In the genomic region with DNA sequence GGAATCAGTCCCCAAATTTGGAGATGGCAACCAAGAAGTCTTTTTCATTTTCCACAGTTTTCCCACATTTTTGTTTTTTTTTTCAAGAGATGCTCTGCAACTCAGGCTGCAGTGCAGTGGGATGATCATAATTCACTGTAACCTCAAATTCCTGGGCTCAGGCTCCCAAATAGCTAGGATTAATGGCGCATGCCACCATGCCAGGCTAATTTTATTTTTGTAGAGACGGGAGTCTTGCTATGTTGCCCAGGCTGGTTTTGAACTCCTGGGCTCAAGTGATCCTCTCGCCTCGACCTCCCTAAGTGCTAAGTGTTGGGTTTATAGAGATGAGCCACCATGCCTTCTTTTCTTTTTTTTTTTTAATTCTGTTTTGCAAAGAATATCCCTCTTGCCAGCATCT, we compare ENCODE assay signal across 12 cellular contexts. TPM values are rescaled to one million over a fixed set of nuclear protein-coding genes. Genes with fewer than 3 reads are reported as not detected.
DNase-seq lines count a peak whose midpoint lies in the region; ATAC-seq and TF ChIP-seq lines count a peak whose summit lies in the region.
"Had no signal": no experiment of that assay in that cellular context is flagged by ENCODE, and none has a peak within 500 bp of the region (broad histone marks: within the 10 kb centered on the region; RNA-seq: fewer than 3 reads in every experiment).

No MANE protein-coding gene starts in this region.

- no peak overlapping the region for H3K4me3 ChIP-seq in OCI-LY3 (ENCODE audit: low read length)
- no peak overlapping the region for H3K4me3 ChIP-seq in colonic mucosa
- H3K4me3 ChIP-seq in sigmoid colon = no peak overlapping the region
- H3K4me3 ChIP-seq in GM23248 = no peak overlapping the region

- H3K9me3 Mint-ChIP-seq in CD4-positive, alpha-beta T cell = no peaks in the 10 kb centered on the region

- H3K27me3 Mint-ChIP-seq in CD4-positive, alpha-beta T cell = no peaks in the 10 kb centered on the region

- WGBS in sigmoid colon, 2 donors = 92 to 96% methylated on average over 4 of the region's 4 CpGs
- WGBS in GM23248 (ENCODE audit: low coverage in 1 of 2, low lambda C conversion rate in 2 of 2, missing lambda C conversion rate in 2 of 2), 2 experiments = 97 to 98% methylated on average over 4 of the region's 4 CpGs

- H3K36me3 ChIP-seq in OCI-LY3 (replicated peaks; ENCODE audit: low read depth, low read length) (no peaks in the 10 kb centered on the region), colonic mucosa (no peaks in the 10 kb centered on the region), sigmoid colon (no peaks in the 10 kb centered on the region), GM23248 (ENCODE audit: low read depth) (no peaks in the 10 kb centered on the region)

- TF ChIP-seq POLR2A in sigmoid colon (IDR thresholded peaks at IDR 0.05) = no peak

- DNase-seq in CD4-positive, alpha-beta T cell = no peak
- DNase-seq in colonic mucosa (no peak), sigmoid colon (no peak), GM23248 (no peak), AG08395 (ENCODE audit: low spot score) (no peak), NCI-H1417 treated with DMSO at 0.1 percent for 48 hours (lab: John Stamatoyannopoulos, UW) (no peak)
- DNase-seq in activated T-cell treated with anti-CD3 and anti-CD28 coated beads, Interleukin-2, amount 50 U/mL, for 1 hour = no peak
- DNase-seq: DMS 273 treated with DMSO at 0.1 percent for 48 hours; NCI-H1105; SHP77 treated with DMSO at 0.1 percent for 48 hours; stimulated activated naive CD4-positive, alpha-beta T cell had no signal

- H3K27ac ChIP-seq in CD4-positive, alpha-beta T cell (ENCODE audit: low read depth, low read length) = no peak overlapping the region
- peak overlapping the region; percentile 78 for H3K27ac ChIP-seq in OCI-LY3 (ENCODE audit: low read length)
- peak overlapping the region; percentile 95 for H3K27ac ChIP-seq in colonic mucosa
- H3K27ac ChIP-seq in sigmoid colon = peak overlapping the region; percentile 94 to 97 (median 96)
- H3K27ac ChIP-seq in GM23248 = no peak overlapping the region

- intact Hi-C loops in CD4-positive, alpha-beta T cell (cut with DNase I, micrococcal nuclease) = loop anchor here in 1 of 2 experiments (1.0 kb wide), 1 partner anchor 32 kb away; no protein-coding TSS in a partner anchor
- intact Hi-C loops in colonic mucosa (cut with DNase I) (no loop called here), sigmoid colon (cut with DNase I) (no loop called here)

- no peak for ATAC-seq in CD4-positive, alpha-beta T cell (ENCODE audit: poor library complexity)

- H3K36me3 Mint-ChIP-seq in CD4-positive, alpha-beta T cell (ENCODE audit: low read depth) = peaks cover 14% of the 10 kb centered on the region

- H3K79me2 ChIP-seq in OCI-LY3 (ENCODE audit: low read length) (no peaks in the 10 kb centered on the region), GM23248 (ENCODE audit: insufficient read depth) (no peaks in the 10 kb centered on the region)

- H2AFZ ChIP-seq in OCI-LY3 (ENCODE audit: low read depth, low read length) = no peak overlapping the region
- H2AFZ ChIP-seq in GM23248 = no peak overlapping the region

- H3K27ac Mint-ChIP-seq in CD4-positive, alpha-beta T cell = peak overlapping the region; percentile 99

- no peak for TF ChIP-seq EP300 in sigmoid colon (IDR thresholded peaks at IDR 0.05)

- H3K4me2 ChIP-seq in OCI-LY3 (ENCODE audit: low read length) = peak overlapping the region; percentile 51; the same call in 1 of the 2 replicates
- H3K4me2 ChIP-seq in GM23248 (ENCODE audit: unreplicated experiment) = no peak overlapping the region

- no peaks in the 10 kb centered on the region for H3K27me3 ChIP-seq in CD4-positive, alpha-beta T cell (ENCODE audit: control insufficient read depth, insufficient read depth, low read length)
- H3K27me3 ChIP-seq in OCI-LY3 (ENCODE audit: low read depth, low read length) (no peaks in the 10 kb centered on the region), colonic mucosa (no peaks in the 10 kb centered on the region), sigmoid colon (no peaks in the 10 kb centered on the region), GM23248 (replicated peaks; ENCODE audit: insufficient read depth) (no peaks in the 10 kb centered on the region)

- no peaks in the 10 kb centered on the region for H3K9me2 ChIP-seq in GM23248 (ENCODE audit: insufficient read depth)

- in situ Hi-C loops in GM23248 (cut with MboI) = no loop called here

- H3K9ac ChIP-seq in OCI-LY3 (ENCODE audit: low read length) (0 out of 2 replicates have a peak overlapping the region, but pooled peaks have one; percentile 48), colonic mucosa (ENCODE audit: low read depth in 2 of 2, low read length in 2 of 2) (no peak overlapping the region), GM23248 (no peak overlapping the region)

- POLR2A ChIA-PET in CD4-positive, alpha-beta T cell (lab: Charles Lee) = interaction anchor here (1.1 to 9.1 kb wide), 7 partner anchors 11 to 208 kb away, joined by 3 to 657 read pairs (median 44); a partner anchor contains a TSS

- CTCF ChIA-PET in CD4-positive, alpha-beta T cell (lab: Charles Lee) = interaction anchor here (0.6 to 2.2 kb wide), 7 partner anchors 10 to 52 kb away, joined by 3 to 6 read pairs (median 4); no protein-coding TSS in a partner anchor

- no peak for TF ChIP-seq CTCF in CD4-positive, alpha-beta T cell (IDR thresholded peaks at IDR 0.05)
- TF ChIP-seq CTCF in OCI-LY3 (IDR thresholded peaks at IDR 0.05; ENCODE audit: low read depth, low read length) (no peak), colonic mucosa (IDR thresholded peaks at IDR 0.05) (no peak), sigmoid colon (IDR thresholded peaks at IDR 0.05) (no peak)

- peaks cover 79% of the 10 kb centered on the region for H3K4me1 Mint-ChIP-seq in CD4-positive, alpha-beta T cell (ENCODE audit: low read depth)

- H3K4me1 ChIP-seq in OCI-LY3 (ENCODE audit: low read length) (peaks cover 60% of the 10 kb centered on the region), colonic mucosa (peaks cover 6% of the 10 kb centered on the region), sigmoid colon (peaks cover 0 to 26% (median 16%) of the 10 kb centered on the region in 4 donors), GM23248 (ENCODE audit: insufficient read depth) (0 out of 2 replicates have a peak, but pooled peaks cover 5% of the 10 kb centered on the region)

- H3F3A ChIP-seq in GM23248 (ENCODE audit: insufficient read depth) = peaks cover 11% of the 10 kb centered on the region

- no peaks in the 10 kb centered on the region for H3K9me3 ChIP-seq in CD4-positive, alpha-beta T cell (ENCODE audit: control insufficient read depth, low read length)
- no peaks in the 10 kb centered on the region for H3K9me3 ChIP-seq in OCI-LY3 (ENCODE audit: insufficient read depth, low read length)
- H3K9me3 ChIP-seq in colonic mucosa = no peaks in the 10 kb centered on the region
- H3K9me3 ChIP-seq in sigmoid colon = no peaks in the 10 kb centered on the region
- no peaks in the 10 kb centered on the region for H3K9me3 ChIP-seq in GM23248 (ENCODE audit: low read depth)

- peak overlapping the region; percentile 87 for H3K4me3 Mint-ChIP-seq in CD4-positive, alpha-beta T cell

- H4K20me1 ChIP-seq in OCI-LY3 (ENCODE audit: insufficient read depth, low read length) (no peaks in the 10 kb centered on the region), GM23248 (ENCODE audit: insufficient read depth) (no peaks in the 10 kb centered on the region)

RNA-seq across cellular contexts. Expression of a gene that starts 35.2 kb away (rescaled TPM):
- total RNA-seq in CD4-positive, alpha-beta T cell = 100 to 1,000 TPM; 228 to 233 TPM
- 100 to 1,000 TPM; 348 to 401 TPM for total RNA-seq in colonic mucosa
- total RNA-seq in sigmoid colon = 100 to 1,000 TPM; 178 to 186 (median 182) TPM
- 100 to 1,000 TPM; 269 to 311 (median 286) TPM for polyA plus RNA-seq in sigmoid colon
- 23.8 and 29.8 TPM in 2 replicates for total RNA-seq in GM23248 (2014; rRNA removed; shearing (Covaris generic))
- 163 and 167 TPM in 2 replicates for polyA plus RNA-seq in GM23248 (2016; fragmentation: Nextera tagmentation; extraction: Ambion mirVana)

Comparison
In these comparisons a context has a peak if more than half of its experiments do, and no peak if none do; other contexts are left out.
1. H3K27ac ChIP-seq: peak in OCI-LY3 (single experiment), colonic mucosa (single experiment) and sigmoid colon (4 of 4); none in CD4-positive, alpha-beta T cell (single experiment) and GM23248 (single experiment).